Comparison of ENCODE assay signal across 1 cellular context in genomic region chr17:74893936-74894671, GRCh38.
A peak's percentile ranks its signal among the peaks of the same experiment; 100 is the strongest.
TF ChIP-seq lines count a peak whose summit lies in the region.

No MANE protein-coding gene starts in this region.

TF ChIP-seq in K562, 482 proteins besides CTCF, POLR2A, EP300 and RAD21:
- TF ChIP-seq ZNF764 (CRISPR knock-in tag; IDR thresholded peaks at IDR 0.05; ENCODE audit: low read depth), result no peak
- TF ChIP-seq NR2C2 (CRISPR knock-in tag; IDR thresholded peaks at IDR 0.05), result no peak
- TF ChIP-seq NR2C2 (tag; IDR thresholded peaks at IDR 0.05), result peak; percentile 60
- TF ChIP-seq MAX (CRISPR knock-in tag; IDR thresholded peaks at IDR 0.05), result 0 out of 2 replicates have a peak, but pooled peaks have one; percentile 5
- TF ChIP-seq GABPB2 (CRISPR knock-in tag; conservative IDR thresholded peaks at IDR 0.05), result no peak
